ENCODE assay signal across 9 cellular contexts in the genomic region with DNA sequence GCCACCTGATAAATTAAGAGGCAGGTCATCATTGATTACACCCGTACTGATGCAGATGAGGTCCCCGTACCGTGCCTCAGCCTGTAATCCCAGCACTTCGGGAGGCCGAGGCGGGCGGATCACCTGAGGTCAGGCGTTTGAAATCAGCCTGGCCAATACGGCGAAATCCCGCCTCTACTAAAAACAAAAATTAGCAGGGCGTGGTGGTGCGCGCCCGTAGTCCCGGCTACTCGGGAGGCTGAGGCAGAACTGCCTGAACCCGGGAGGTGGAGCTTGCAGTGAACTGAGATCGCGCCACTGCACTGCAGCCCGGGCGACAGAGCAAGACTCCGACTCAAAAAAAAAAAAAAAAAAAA. TPM values are rescaled to one million over a fixed set of nuclear protein-coding genes. Genes with fewer than 3 reads are reported as not detected.
A peak's percentile ranks its signal among the peaks of the same experiment; 100 is the strongest.
DNase-seq lines count a peak whose midpoint lies in the region; ATAC-seq and TF ChIP-seq lines count a peak whose summit lies in the region.
"Had no signal": no experiment of that assay in that cellular context is flagged by ENCODE, and none has a peak within 500 bp of the region (broad histone marks: within the 10 kb centered on the region; RNA-seq: fewer than 3 reads in every experiment).

No MANE protein-coding gene starts in this region.

- no peak overlapping the region for H3K27ac ChIP-seq in GM23338 (ENCODE audit: low read depth)

- CTCF ChIA-PET in activated CD4-positive, alpha-beta memory T cell treated with anti-CD3 and anti-CD28 coated beads for 36 hours (lab: Charles Lee): interaction anchor here (0.6 to 2.8 kb wide), 19 partner anchors 11 to 128 kb away, joined by 3 to 34 read pairs (median 5); a partner anchor contains a TSS

- H3K27ac Mint-ChIP-seq in GM23338: no peak overlapping the region
- H3K27ac Mint-ChIP-seq in activated CD4-positive, alpha-beta memory T cell treated with anti-CD3 and anti-CD28 coated beads for 36 hours: no peak overlapping the region

- H3F3A ChIP-seq in GM23338 (replicated peaks; ENCODE audit: low read depth): peaks cover 5% of the 10 kb centered on the region; the same call in 1 of the 2 replicates

- H3K79me2 ChIP-seq in GM23338 (replicated peaks; ENCODE audit: insufficient read depth): peaks cover 37% of the 10 kb centered on the region

- H3K9me2 ChIP-seq in GM23338 (ENCODE audit: insufficient read depth): no peaks in the 10 kb centered on the region

- H3K9me3 Mint-ChIP-seq in GM23338: peaks cover 7% of the 10 kb centered on the region; the same call in 2 of the 3 replicates
- H3K9me3 Mint-ChIP-seq in activated CD4-positive, alpha-beta memory T cell treated with anti-CD3 and anti-CD28 coated beads for 36 hours: no peaks in the 10 kb centered on the region

- H3K36me3 Mint-ChIP-seq in GM23338 (ENCODE audit: low read depth): peaks cover 23% of the 10 kb centered on the region
- H3K36me3 Mint-ChIP-seq in activated CD4-positive, alpha-beta memory T cell treated with anti-CD3 and anti-CD28 coated beads for 36 hours: peaks cover 13% of the 10 kb centered on the region

- POLR2A ChIA-PET in activated CD4-positive, alpha-beta memory T cell treated with anti-CD3 and anti-CD28 coated beads for 36 hours (lab: Charles Lee): interaction anchor here (0.5 to 1.7 kb wide), 11 partner anchors 8 to 126 kb away, joined by 3 to 8 read pairs (median 4); a partner anchor contains a TSS

- no peak for DNase-seq in GM23338 (ENCODE audit: low spot score)
- no peak for DNase-seq in activated CD4-positive, alpha-beta memory T cell treated with anti-CD3 and anti-CD28 coated beads for 36 hours
- no peak for DNase-seq in fibroblast of villous mesenchyme (ENCODE audit: low read depth)
- no peak for DNase-seq in retinal pigment epithelial cell (ENCODE audit: low read depth)
- DNase-seq in NCI-H510A (lab: John Stamatoyannopoulos, UW): no peak
- no peak for DNase-seq in DMS 273 (lab: John Stamatoyannopoulos, UW; ENCODE audit: unreplicated experiment)
- DNase-seq in dedifferentiated amniotic fluid mesenchymal stem cell (ENCODE audit: extremely low spot score): no peak
- DNase-seq: amniotic stem cell had no signal

- H4K20me1 ChIP-seq in GM23338 (replicated peaks; ENCODE audit: insufficient read depth): peaks cover 25% of the 10 kb centered on the region

- peak overlapping the region; percentile 97 for H2AFZ ChIP-seq in GM23338

- H3K4me3 ChIP-seq in GM23338 (peak overlapping the region; percentile 57), fibroblast of villous mesenchyme (ENCODE audit: low read depth, low read length) (peak overlapping the region; percentile 55), retinal pigment epithelial cell (ENCODE audit: low read length) (peak overlapping the region; percentile 51)

- H3K36me3 ChIP-seq in GM23338 (ENCODE audit: insufficient read depth): no peaks in the 10 kb centered on the region; the same call in 1 of the 2 replicates

- intact Hi-C loops in activated CD4-positive, alpha-beta memory T cell treated with anti-CD3 and anti-CD28 coated beads for 36 hours (cut with micrococcal nuclease): loop anchor here (5.0 to 10.0 kb wide), 3 partner anchors 88 to 446 kb away; a partner anchor contains a TSS

- peak overlapping the region; percentile 68 for H3K4me3 Mint-ChIP-seq in GM23338
- peak overlapping the region; percentile 46 for H3K4me3 Mint-ChIP-seq in activated CD4-positive, alpha-beta memory T cell treated with anti-CD3 and anti-CD28 coated beads for 36 hours

- H3K27me3 Mint-ChIP-seq in GM23338 (ENCODE audit: insufficient read depth, low read depth, poor library complexity): peaks cover 6% of the 10 kb centered on the region
- H3K27me3 Mint-ChIP-seq in activated CD4-positive, alpha-beta memory T cell treated with anti-CD3 and anti-CD28 coated beads for 36 hours: no peaks in the 10 kb centered on the region

- ATAC-seq in GM23338 (no peak), HG03039 (IDR thresholded peaks at IDR 0.05; ENCODE audit: unreplicated experiment) (no peak)

- peak overlapping the region; percentile 78 for H3K4me2 ChIP-seq in GM23338

- H3K27me3 ChIP-seq in GM23338 (ENCODE audit: insufficient read depth): 0 out of 2 replicates have a peak, but pooled peaks cover 7% of the 10 kb centered on the region

- H3K4me1 Mint-ChIP-seq in GM23338: peaks cover 7% of the 10 kb centered on the region
- peaks cover 54% of the 10 kb centered on the region for H3K4me1 Mint-ChIP-seq in activated CD4-positive, alpha-beta memory T cell treated with anti-CD3 and anti-CD28 coated beads for 36 hours (ENCODE audit: low read depth)

- TF ChIP-seq CTCF in GM23338 (conservative IDR thresholded peaks at IDR 0.05; ENCODE audit: low read depth in 2 of 2): no peak
- no peak for TF ChIP-seq CTCF in fibroblast of villous mesenchyme (IDR thresholded peaks at IDR 0.05; ENCODE audit: insufficient read depth, low read depth, low read length)
- no peak for TF ChIP-seq CTCF in retinal pigment epithelial cell (conservative IDR thresholded peaks at IDR 0.05; ENCODE audit: low read depth, low read length)

- peaks cover 6% of the 10 kb centered on the region for H3K4me1 ChIP-seq in GM23338 (ENCODE audit: insufficient read depth)

TF ChIP-seq in GM23338, 12 proteins besides CTCF, POLR2A, EP300 and RAD21 (continues in another document):
- TF ChIP-seq, protein P1, sequence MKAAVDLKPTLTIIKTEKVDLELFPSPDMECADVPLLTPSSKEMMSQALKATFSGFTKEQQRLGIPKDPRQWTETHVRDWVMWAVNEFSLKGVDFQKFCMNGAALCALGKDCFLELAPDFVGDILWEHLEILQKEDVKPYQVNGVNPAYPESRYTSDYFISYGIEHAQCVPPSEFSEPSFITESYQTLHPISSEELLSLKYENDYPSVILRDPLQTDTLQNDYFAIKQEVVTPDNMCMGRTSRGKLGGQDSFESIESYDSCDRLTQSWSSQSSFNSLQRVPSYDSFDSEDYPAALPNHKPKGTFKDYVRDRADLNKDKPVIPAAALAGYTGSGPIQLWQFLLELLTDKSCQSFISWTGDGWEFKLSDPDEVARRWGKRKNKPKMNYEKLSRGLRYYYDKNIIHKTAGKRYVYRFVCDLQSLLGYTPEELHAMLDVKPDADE (IDR thresholded peaks at IDR 0.05): no peak
- TF ChIP-seq, protein P2, sequence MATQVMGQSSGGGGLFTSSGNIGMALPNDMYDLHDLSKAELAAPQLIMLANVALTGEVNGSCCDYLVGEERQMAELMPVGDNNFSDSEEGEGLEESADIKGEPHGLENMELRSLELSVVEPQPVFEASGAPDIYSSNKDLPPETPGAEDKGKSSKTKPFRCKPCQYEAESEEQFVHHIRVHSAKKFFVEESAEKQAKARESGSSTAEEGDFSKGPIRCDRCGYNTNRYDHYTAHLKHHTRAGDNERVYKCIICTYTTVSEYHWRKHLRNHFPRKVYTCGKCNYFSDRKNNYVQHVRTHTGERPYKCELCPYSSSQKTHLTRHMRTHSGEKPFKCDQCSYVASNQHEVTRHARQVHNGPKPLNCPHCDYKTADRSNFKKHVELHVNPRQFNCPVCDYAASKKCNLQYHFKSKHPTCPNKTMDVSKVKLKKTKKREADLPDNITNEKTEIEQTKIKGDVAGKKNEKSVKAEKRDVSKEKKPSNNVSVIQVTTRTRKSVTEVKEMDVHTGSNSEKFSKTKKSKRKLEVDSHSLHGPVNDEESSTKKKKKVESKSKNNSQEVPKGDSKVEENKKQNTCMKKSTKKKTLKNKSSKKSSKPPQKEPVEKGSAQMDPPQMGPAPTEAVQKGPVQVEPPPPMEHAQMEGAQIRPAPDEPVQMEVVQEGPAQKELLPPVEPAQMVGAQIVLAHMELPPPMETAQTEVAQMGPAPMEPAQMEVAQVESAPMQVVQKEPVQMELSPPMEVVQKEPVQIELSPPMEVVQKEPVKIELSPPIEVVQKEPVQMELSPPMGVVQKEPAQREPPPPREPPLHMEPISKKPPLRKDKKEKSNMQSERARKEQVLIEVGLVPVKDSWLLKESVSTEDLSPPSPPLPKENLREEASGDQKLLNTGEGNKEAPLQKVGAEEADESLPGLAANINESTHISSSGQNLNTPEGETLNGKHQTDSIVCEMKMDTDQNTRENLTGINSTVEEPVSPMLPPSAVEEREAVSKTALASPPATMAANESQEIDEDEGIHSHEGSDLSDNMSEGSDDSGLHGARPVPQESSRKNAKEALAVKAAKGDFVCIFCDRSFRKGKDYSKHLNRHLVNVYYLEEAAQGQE (IDR thresholded peaks at IDR 0.05; ENCODE audit: unreplicated experiment): no peak
- TF ChIP-seq ZNF114 (CRISPR knock-in tag; IDR thresholded peaks at IDR 0.05) (no peak), JUNB (IDR thresholded peaks at IDR 0.05; ENCODE audit: unreplicated experiment) (no peak), EZH2 (IDR thresholded peaks at IDR 0.05; ENCODE audit: low read depth, unreplicated experiment) (no peak), POLR2AphosphoS5 (IDR thresholded peaks at IDR 0.05; ENCODE audit: low read depth) (no peak)

RNA-seq across cellular contexts. Expression of a gene that starts 0.7 kb away (rescaled TPM):
- total RNA-seq in GM23338 (2014; rRNA removed; shearing (Covaris generic)): 20.5 and 36.4 TPM in 2 replicates
- 30.1 and 32.0 TPM in 2 replicates for polyA plus RNA-seq in GM23338 (2016; fragmentation: Nextera tagmentation; extraction: Ambion mirVana)
- 10 to 100 TPM; 59.1 to 61.2 TPM for total RNA-seq in activated CD4-positive, alpha-beta memory T cell treated with anti-CD3 and anti-CD28 coated beads for 36 hours
- total RNA-seq in fibroblast of villous mesenchyme: 27.7 and 31.1 TPM in 2 replicates

RNA-seq across cellular contexts. Expression of a gene that starts 55.7 kb away (rescaled TPM):
- 52.9 and 60.5 TPM in 2 replicates for total RNA-seq in GM23338 (2014; rRNA removed; shearing (Covaris generic))
- polyA plus RNA-seq in GM23338 (2016; fragmentation: Nextera tagmentation; extraction: Ambion mirVana): 62.9 and 72.3 TPM in 2 replicates
- total RNA-seq in activated CD4-positive, alpha-beta memory T cell treated with anti-CD3 and anti-CD28 coated beads for 36 hours: 100 to 1,000 TPM; 281 to 287 TPM
- total RNA-seq in fibroblast of villous mesenchyme: 11.9 and 15.1 TPM in 2 replicates
